In the genomic region with DNA sequence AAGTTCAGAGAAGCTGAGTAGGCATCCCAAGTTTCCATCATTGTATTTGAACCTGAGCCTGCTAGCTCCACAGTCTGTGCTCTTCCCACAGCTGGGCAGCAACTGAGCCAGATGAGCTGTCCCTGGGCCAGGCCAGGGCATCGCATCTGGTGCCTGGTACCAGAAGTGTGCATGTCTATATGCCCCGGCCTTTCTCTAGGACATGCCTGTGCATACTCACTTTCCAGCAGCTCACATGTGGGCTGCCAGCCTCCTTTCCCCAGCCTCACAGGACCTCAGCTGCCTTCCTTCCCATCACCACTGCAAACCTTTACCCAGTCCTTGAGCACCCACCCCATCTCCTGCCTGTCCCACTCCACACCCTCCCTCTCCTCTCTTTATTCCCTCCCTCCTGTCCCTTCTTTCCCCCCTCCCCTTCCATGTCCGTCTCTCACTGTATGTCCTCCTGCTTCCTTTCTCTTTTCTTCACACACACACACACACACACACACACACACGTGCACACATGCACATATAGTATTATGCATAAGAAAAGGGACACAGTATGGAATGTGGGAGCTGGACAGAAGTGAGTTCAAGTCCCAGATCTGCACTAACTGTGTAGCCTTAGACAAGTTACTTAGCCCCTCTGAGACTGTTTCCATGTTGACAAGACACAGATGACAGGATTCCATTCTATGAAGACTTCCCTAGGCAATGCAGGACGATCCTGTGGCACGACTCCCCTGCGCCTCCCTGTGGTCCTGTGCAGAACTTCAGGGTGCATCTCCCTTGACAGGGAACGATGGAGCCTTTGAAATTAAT, we compare ENCODE assay signal across 1 cellular context.
A peak's percentile ranks its signal among the peaks of the same experiment; 100 is the strongest.
TF ChIP-seq lines count a peak whose summit lies in the region.

No MANE protein-coding gene starts in this region.

TF ChIP-seq in K562, 482 proteins besides CTCF, POLR2A, EP300 and RAD21 (continues in another document):
- no peak for TF ChIP-seq HOXB6 (CRISPR knock-in tag; IDR thresholded peaks at IDR 0.05; ENCODE audit: borderline replicate concordance)
- TF ChIP-seq FOXK2 (conservative IDR thresholded peaks at IDR 0.05 in 1 of 2, IDR thresholded peaks at IDR 0.05 in 1 of 2; ENCODE audit: low read depth in 2 of 2): peak; percentile 45 to 80; a peak in 3 of 4 replicates
- TF ChIP-seq POLR2AphosphoS5 (IDR thresholded peaks at IDR 0.05; ENCODE audit: control insufficient read depth, insufficient read depth, low read depth, low read length): no peak
- TF ChIP-seq SMC3 (conservative IDR thresholded peaks at IDR 0.05; ENCODE audit: insufficient read depth, low read depth, low read length): peak; percentile 91
- TF ChIP-seq IFI16 (CRISPR knock-in tag; IDR thresholded peaks at IDR 0.05): no peak
- no peak for TF ChIP-seq MYNN (IDR thresholded peaks at IDR 0.05)
- TF ChIP-seq MYNN (CRISPR knock-in tag; IDR thresholded peaks at IDR 0.05): no peak
- TF ChIP-seq ZNF436 (CRISPR knock-in tag; IDR thresholded peaks at IDR 0.05): no peak
- no peak for TF ChIP-seq PRDM10 (IDR thresholded peaks at IDR 0.05; ENCODE audit: partially characterized antibody)
- TF ChIP-seq SMARCA5 (IDR thresholded peaks at IDR 0.05): 0 out of 2 replicates have a peak, but pooled peaks have one; percentile 46
- no peak for TF ChIP-seq ZNF592 (IDR thresholded peaks at IDR 0.05)
- TF ChIP-seq ZNF584 (CRISPR knock-in tag; IDR thresholded peaks at IDR 0.05; ENCODE audit: low read depth): no peak
- 0 out of 2 replicates have a peak, but pooled peaks have one; percentile 16 for TF ChIP-seq TOE1 (IDR thresholded peaks at IDR 0.05; ENCODE audit: borderline replicate concordance)
- no peak for TF ChIP-seq TOE1 (CRISPR knock-in tag; IDR thresholded peaks at IDR 0.05; ENCODE audit: borderline replicate concordance, low read depth)
- TF ChIP-seq LARP7 (IDR thresholded peaks at IDR 0.05): 0 out of 2 replicates have a peak, but pooled peaks have one; percentile 61
- TF ChIP-seq L3MBTL2 (IDR thresholded peaks at IDR 0.05): no peak
- TF ChIP-seq, protein P1, sequence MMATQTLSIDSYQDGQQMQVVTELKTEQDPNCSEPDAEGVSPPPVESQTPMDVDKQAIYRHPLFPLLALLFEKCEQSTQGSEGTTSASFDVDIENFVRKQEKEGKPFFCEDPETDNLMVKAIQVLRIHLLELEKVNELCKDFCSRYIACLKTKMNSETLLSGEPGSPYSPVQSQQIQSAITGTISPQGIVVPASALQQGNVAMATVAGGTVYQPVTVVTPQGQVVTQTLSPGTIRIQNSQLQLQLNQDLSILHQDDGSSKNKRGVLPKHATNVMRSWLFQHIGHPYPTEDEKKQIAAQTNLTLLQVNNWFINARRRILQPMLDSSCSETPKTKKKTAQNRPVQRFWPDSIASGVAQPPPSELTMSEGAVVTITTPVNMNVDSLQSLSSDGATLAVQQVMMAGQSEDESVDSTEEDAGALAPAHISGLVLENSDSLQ (IDR thresholded peaks at IDR 0.05): peak; percentile 30; the same call in 1 of the 2 replicates
- no peak for TF ChIP-seq TSC22D4 (tag; IDR thresholded peaks at IDR 0.05)
- TF ChIP-seq ZBTB26 (CRISPR knock-in tag; IDR thresholded peaks at IDR 0.05): 0 out of 2 replicates have a peak, but pooled peaks have one; percentile 68
- TF ChIP-seq POLR2H (tag; IDR thresholded peaks at IDR 0.05; ENCODE audit: low read depth): no peak
- TF ChIP-seq, protein P2, sequence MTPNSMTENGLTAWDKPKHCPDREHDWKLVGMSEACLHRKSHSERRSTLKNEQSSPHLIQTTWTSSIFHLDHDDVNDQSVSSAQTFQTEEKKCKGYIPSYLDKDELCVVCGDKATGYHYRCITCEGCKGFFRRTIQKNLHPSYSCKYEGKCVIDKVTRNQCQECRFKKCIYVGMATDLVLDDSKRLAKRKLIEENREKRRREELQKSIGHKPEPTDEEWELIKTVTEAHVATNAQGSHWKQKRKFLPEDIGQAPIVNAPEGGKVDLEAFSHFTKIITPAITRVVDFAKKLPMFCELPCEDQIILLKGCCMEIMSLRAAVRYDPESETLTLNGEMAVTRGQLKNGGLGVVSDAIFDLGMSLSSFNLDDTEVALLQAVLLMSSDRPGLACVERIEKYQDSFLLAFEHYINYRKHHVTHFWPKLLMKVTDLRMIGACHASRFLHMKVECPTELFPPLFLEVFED (CRISPR knock-in tag; conservative IDR thresholded peaks at IDR 0.05): 0 out of 2 replicates have a peak, but pooled peaks have one; percentile 79
- TF ChIP-seq STAG1 (CRISPR knock-in tag; IDR thresholded peaks at IDR 0.05; ENCODE audit: borderline replicate concordance): peak; percentile 12; the same call in 1 of the 2 replicates
- no peak for TF ChIP-seq AFF1 (IDR thresholded peaks at IDR 0.05; ENCODE audit: low read depth in 1 of 2, partially characterized antibody in 2 of 2)
- TF ChIP-seq CBX1 (IDR thresholded peaks at IDR 0.05; ENCODE audit: low read depth): no peak
- peak; percentile 22; the same call in 1 of the 2 replicates for TF ChIP-seq MYBL2 (IDR thresholded peaks at IDR 0.05; ENCODE audit: low read depth)
- TF ChIP-seq MYBL2 (CRISPR knock-in tag; IDR thresholded peaks at IDR 0.05; ENCODE audit: borderline replicate concordance): no peak
- 0 out of 2 replicates have a peak, but pooled peaks have one; percentile 13 for TF ChIP-seq ATF7 (IDR thresholded peaks at IDR 0.05)
- no peak for TF ChIP-seq THRA (IDR thresholded peaks at IDR 0.05)
- no peak for TF ChIP-seq RUNX1 (IDR thresholded peaks at IDR 0.05; ENCODE audit: low read depth)
- TF ChIP-seq NEUROD1 (IDR thresholded peaks at IDR 0.05; ENCODE audit: borderline replicate concordance, low read depth, low read length, partially characterized antibody): peak; percentile 21
- TF ChIP-seq, protein P3, sequence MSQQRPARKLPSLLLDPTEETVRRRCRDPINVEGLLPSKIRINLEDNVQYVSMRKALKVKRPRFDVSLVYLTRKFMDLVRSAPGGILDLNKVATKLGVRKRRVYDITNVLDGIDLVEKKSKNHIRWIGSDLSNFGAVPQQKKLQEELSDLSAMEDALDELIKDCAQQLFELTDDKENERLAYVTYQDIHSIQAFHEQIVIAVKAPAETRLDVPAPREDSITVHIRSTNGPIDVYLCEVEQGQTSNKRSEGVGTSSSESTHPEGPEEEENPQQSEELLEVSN (IDR thresholded peaks at IDR 0.05; ENCODE audit: borderline replicate concordance in 1 of 2, extremely low read depth in 1 of 2, insufficient read depth in 1 of 2, insufficient read length in 1 of 2, low read depth in 1 of 2, low read length in 1 of 2, poor library complexity in 1 of 2, severe bottlenecking in 1 of 2): no peak
- TF ChIP-seq BMI1 (IDR thresholded peaks at IDR 0.05; ENCODE audit: low read length): no peak
- TF ChIP-seq OTX1 (CRISPR knock-in tag; IDR thresholded peaks at IDR 0.05): peak; percentile 76; the same call in 1 of the 2 replicates
